8 cellular contexts compared by ENCODE assay signal in the genomic region with DNA sequence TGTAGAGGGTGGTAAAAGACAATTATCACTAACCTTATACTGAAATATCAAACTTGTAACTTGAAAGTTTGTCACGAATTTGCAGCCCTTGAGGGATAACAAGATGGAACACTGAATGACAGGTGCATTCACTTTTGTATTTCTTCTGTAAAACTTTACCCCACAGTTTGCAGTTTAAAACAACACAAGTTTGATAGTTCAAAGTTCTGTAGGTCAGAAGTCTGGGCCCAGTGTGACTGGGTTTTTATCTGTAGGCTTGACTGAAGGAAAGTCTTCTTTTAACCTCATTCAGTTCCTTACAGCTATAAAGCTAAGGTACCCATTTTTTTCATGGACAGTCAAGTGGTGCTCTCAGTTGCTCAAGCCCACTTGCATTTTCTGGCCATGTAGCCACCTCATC.
"Had no signal": no experiment of that assay in that cellular context is flagged by ENCODE, and none has a peak within 500 bp of the region (broad histone marks: within the 10 kb centered on the region; RNA-seq: fewer than 3 reads in every experiment).

No MANE protein-coding gene starts in this region.

- H3K4me3 ChIP-seq: GM12878 had no signal

- DNase-seq: GDM1, GF-D8 had no signal

- ATAC-seq: GM12878 had no signal

- FAIRE-seq: G401.6, GM12878, GM12891, GM12892, GM18507, GM19239 had no signal
